ENCODE assay signal across 8 cellular contexts in genomic region chr12:2582631-2583616, GRCh38.
A peak's percentile ranks its signal among the peaks of the same experiment; 100 is the strongest.
DNase-seq lines count a peak whose midpoint lies in the region; ATAC-seq and TF ChIP-seq lines count a peak whose summit lies in the region.

No MANE protein-coding gene starts in this region.

- H3K36me3 ChIP-seq in naive thymus-derived CD4-positive, alpha-beta T cell (ENCODE audit: control insufficient read depth in 2 of 3, insufficient read depth in 3 of 3, low read length in 3 of 3) = no peaks in the 10 kb centered on the region
- H3K36me3 ChIP-seq in thoracic aorta = peaks cover 39% of the 10 kb centered on the region

- in situ Hi-C loops in GM13976 (cut with MboI; ENCODE audit: low sequenced_read_pairs, unreplicated experiment) = loop anchor here (25.0 kb wide), 1 partner anchor 946 kb away; the partner anchor contains the start of gene WNT5B

- POLR2A ChIA-PET in AG04449 (lab: Yijun Ruan, JAX) = no interaction called here
- POLR2A ChIA-PET in naive thymus-derived CD4-positive, alpha-beta T cell (lab: Charles Lee) = no interaction called here

- peak overlapping the region in 3 of 10 donors; percentile 4 to 16 (median 6) for H3K4me3 Mint-ChIP-seq in naive thymus-derived CD4-positive, alpha-beta T cell

- H3K27ac Mint-ChIP-seq in naive thymus-derived CD4-positive, alpha-beta T cell = no peak overlapping the region

- H3K4me3 ChIP-seq in AG04449 (ENCODE audit: low read depth, low read length) (peak overlapping the region; percentile 32), thoracic aorta (peak overlapping the region; percentile 56)
- no peak overlapping the region for H3K4me3 ChIP-seq in naive thymus-derived CD4-positive, alpha-beta T cell (ENCODE audit: low read length)

- peak; percentile 67 for ATAC-seq in naive thymus-derived CD4-positive, alpha-beta T cell
- ATAC-seq in thoracic aorta (ENCODE audit: insufficient number of reproducible peaks, low FRiP score, low read depth) (peak; percentile 52), HG02610 (IDR thresholded peaks at IDR 0.05; ENCODE audit: unreplicated experiment) (no peak)

- peaks cover 0 to 4% of the 10 kb centered on the region in 2 donors for H3K27me3 ChIP-seq in naive thymus-derived CD4-positive, alpha-beta T cell (ENCODE audit: control insufficient read depth in 2 of 2, insufficient read depth in 2 of 2, low read length in 2 of 2)
- H3K27me3 ChIP-seq in thoracic aorta (replicated peaks; ENCODE audit: insufficient read depth) = no peaks in the 10 kb centered on the region

- H3K4me1 Mint-ChIP-seq in naive thymus-derived CD4-positive, alpha-beta T cell = peaks cover 0 to 5% (median 3%) of the 10 kb centered on the region in 7 donors

- CTCF ChIA-PET in AG04449 (lab: Yijun Ruan, JAX) = interaction anchor here (0.6 to 5.0 kb wide), 73 partner anchors 8 to 930 kb away, joined by 3 to 30 read pairs (median 4); no protein-coding TSS in a partner anchor
- CTCF ChIA-PET in naive thymus-derived CD4-positive, alpha-beta T cell (lab: Charles Lee) = no interaction called here

- peaks cover 37 to 53% (median 42%) of the 10 kb centered on the region in 5 donors for H3K27me3 Mint-ChIP-seq in naive thymus-derived CD4-positive, alpha-beta T cell

- no peaks in the 10 kb centered on the region for H3K36me3 Mint-ChIP-seq in naive thymus-derived CD4-positive, alpha-beta T cell

- H3K4me1 ChIP-seq in naive thymus-derived CD4-positive, alpha-beta T cell (ENCODE audit: control insufficient read depth in 2 of 2, insufficient read depth in 2 of 2, low read length in 2 of 2) = no peaks in the 10 kb centered on the region
- H3K4me1 ChIP-seq in thoracic aorta (ENCODE audit: control insufficient read depth in 1 of 2, low read depth in 2 of 2) = peaks cover 3 to 11% of the 10 kb centered on the region in 2 donors

- H3K27ac ChIP-seq in naive thymus-derived CD4-positive, alpha-beta T cell (ENCODE audit: low read depth, low read length) = no peak overlapping the region
- peak overlapping the region in 1 of 2 donors; percentile 42 for H3K27ac ChIP-seq in thoracic aorta

- DNase-seq in AG04449 (ENCODE audit: low read depth, low spot score) (no peak), GM13976 (ENCODE audit: low spot score) (peak; percentile 88), NCI-H748 (lab: John Stamatoyannopoulos, UW; ENCODE audit: unreplicated experiment) (peak; percentile 62), activated T-cell treated with anti-CD3 and anti-CD28 coated beads for 48 hours (ENCODE audit: low read depth) (peak; percentile 70), fibroblast of gingiva (ENCODE audit: low read depth) (peak; percentile 31), thoracic aorta (ENCODE audit: low spot score) (no peak)
- DNase-seq in naive thymus-derived CD4-positive, alpha-beta T cell = peak in 7 of 9 donors; percentile 1 to 77 (median 26)

- H3K9me3 ChIP-seq in naive thymus-derived CD4-positive, alpha-beta T cell (ENCODE audit: control insufficient read depth in 2 of 3, low read length in 3 of 3) = no peaks in the 10 kb centered on the region
- H3K9me3 ChIP-seq in thoracic aorta = no peaks in the 10 kb centered on the region

- peaks cover 0 to under 1% (median 0%) of the 10 kb centered on the region in 11 donors for H3K9me3 Mint-ChIP-seq in naive thymus-derived CD4-positive, alpha-beta T cell

- peak; percentile 87 for TF ChIP-seq CTCF in AG04449 (IDR thresholded peaks at IDR 0.05; ENCODE audit: insufficient read depth, low read length, missing control alignments)
- TF ChIP-seq CTCF in GM13976 (IDR thresholded peaks at IDR 0.05; ENCODE audit: borderline replicate concordance, control extremely low read depth, extremely low read depth, insufficient read depth, missing control alignments) = peak; percentile 88
- peak; percentile 91 for TF ChIP-seq CTCF in thoracic aorta (IDR thresholded peaks at IDR 0.05)

- intact Hi-C loops in naive thymus-derived CD4-positive, alpha-beta T cell (cut with micrococcal nuclease) = loop anchor here (5.0 kb wide), 4 partner anchors 291 to 786 kb away; no protein-coding TSS in a partner anchor

Comparison
In these comparisons a context has a peak if more than half of its experiments do, and no peak if none do; other contexts are left out.
1. DNase-seq: peak in GM13976 (single experiment), NCI-H748 (single experiment), activated T-cell treated with anti-CD3 and anti-CD28 coated beads for 48 hours (single experiment), fibroblast of gingiva (single experiment) and naive thymus-derived CD4-positive, alpha-beta T cell (7 of 9); none in AG04449 (single experiment) and thoracic aorta (single experiment).
2. Peak in every context shown above with its lines, with median percentiles within 50 percentile points of each other: CTCF ChIP-seq.